ENCODE assay signal across 21 cellular contexts in genomic region chr6:72406517-72406916, GRCh38.
DNase-seq lines count a peak whose midpoint lies in the region; ATAC-seq and TF ChIP-seq lines count a peak whose summit lies in the region.
"Had no signal": no experiment of that assay in that cellular context is flagged by ENCODE, and none has a peak within 500 bp of the region (broad histone marks: within the 10 kb centered on the region; RNA-seq: fewer than 3 reads in every experiment).

No MANE protein-coding gene starts in this region.

- DNase-seq in SK-N-SH = no peak
- DNase-seq in GM23248 = no peak
- no peak for DNase-seq in upper lobe of left lung
- DNase-seq in globus pallidus (ENCODE audit: low spot score) = no peak
- no peak for DNase-seq in OCI-M2 (lab: John Stamatoyannopoulos, UW; ENCODE audit: unreplicated experiment)
- DNase-seq: activated naive CD8-positive, alpha-beta T cell treated with anti-CD3 and anti-CD28 coated beads, Interleukin-2, amount 10 ng/mL, durations not matched to agents 7 days and 5 days; BE2C; Calu3; foreskin melanocyte; NCI-H1694; stimulated activated CD4-positive, alpha-beta T cell treated with anti-CD3 and anti-CD28 coated beads, Interleukin-12 subunit alpha, Interleukin-12 subunit beta, amount 100 ng/mL, for 4 hours; T-helper 2 cell had no signal

- TF ChIP-seq RAD21 in SK-N-SH (IDR thresholded peaks at IDR 0.05; ENCODE audit: low read length) = no peak

- CTCF ChIA-PET in SK-N-SH (lab: Yijun Ruan, JAX) = no interaction called here

- H2AFZ ChIP-seq in SK-N-SH (ENCODE audit: low read depth) (peak overlapping the region; percentile 3; the same call in 1 of the 2 replicates), GM23248 (peak overlapping the region; percentile 44; the same call in 1 of the 2 replicates)

- H3K4me3 ChIP-seq in SK-N-SH (ENCODE audit: low read depth in 2 of 2, low read length in 1 of 2) = no peak overlapping the region
- no peak overlapping the region for H3K4me3 ChIP-seq in GM23248
- H3K4me3 ChIP-seq in upper lobe of left lung = no peak overlapping the region
- H3K4me3 ChIP-seq: GM12878 had no signal

- H3K4me2 ChIP-seq in SK-N-SH (no peak overlapping the region), GM23248 (ENCODE audit: unreplicated experiment) (no peak overlapping the region)

- ATAC-seq in SK-N-SH treated with all-trans-retinoic acid at 6 μM for 48 hours (no peak), HG03108 (IDR thresholded peaks at IDR 0.05; ENCODE audit: unreplicated experiment) (peak; percentile 64), upper lobe of left lung (ENCODE audit: low FRiP score in 2 of 2) (no peak), GM18517 (IDR thresholded peaks at IDR 0.05; ENCODE audit: unreplicated experiment) (no peak)
- ATAC-seq: GM12878; Right ventricle myocardium inferior; stimulated activated memory B cell treated with anti-CD40 and anti-IgM and Interleukin-4, amounts not matched to agents 10 μg/mL and 1 μg/mL and 100 μg/mL, for 72 hours; WTC11 had no signal

- H3K9me2 ChIP-seq in SK-N-SH (no peaks in the 10 kb centered on the region), GM23248 (ENCODE audit: insufficient read depth) (no peaks in the 10 kb centered on the region)

- H3K4me1 ChIP-seq in SK-N-SH (ENCODE audit: control insufficient read depth in 1 of 2, insufficient read depth in 2 of 2, low read depth in 1 of 2, low read length in 1 of 2) (no peaks in the 10 kb centered on the region), GM23248 (ENCODE audit: insufficient read depth) (0 out of 2 replicates have a peak, but pooled peaks cover 4% of the 10 kb centered on the region), upper lobe of left lung (no peaks in the 10 kb centered on the region)
- H3K4me1 ChIP-seq: BE2C had no signal

- TF ChIP-seq EP300 in SK-N-SH (IDR thresholded peaks at IDR 0.05; ENCODE audit: borderline replicate concordance in 1 of 2, low read depth in 1 of 2, low read length in 1 of 2) (no peak), upper lobe of left lung (IDR thresholded peaks at IDR 0.05) (no peak)

- H3K9me3 ChIP-seq in SK-N-SH (no peaks in the 10 kb centered on the region), GM23248 (ENCODE audit: low read depth) (no peaks in the 10 kb centered on the region), upper lobe of left lung (no peaks in the 10 kb centered on the region)
- H3K9me3 ChIP-seq: BE2C had no signal

- in situ Hi-C loops in GM23248 (cut with MboI) = no loop called here

- H3F3A ChIP-seq in SK-N-SH (replicated peaks; ENCODE audit: insufficient read depth) = peaks cover 3% of the 10 kb centered on the region
- H3F3A ChIP-seq in GM23248 (ENCODE audit: insufficient read depth) = no peaks in the 10 kb centered on the region

- H3K79me2 ChIP-seq in SK-N-SH (ENCODE audit: insufficient read depth) (no peaks in the 10 kb centered on the region), GM23248 (ENCODE audit: insufficient read depth) (no peaks in the 10 kb centered on the region)

- H3K27me3 ChIP-seq in SK-N-SH (ENCODE audit: insufficient read depth) = no peaks in the 10 kb centered on the region
- H3K27me3 ChIP-seq in GM23248 (replicated peaks; ENCODE audit: insufficient read depth) = no peaks in the 10 kb centered on the region
- H3K27me3 ChIP-seq in upper lobe of left lung = no peaks in the 10 kb centered on the region
- H3K27me3 ChIP-seq: BE2C had no signal

- TF ChIP-seq CTCF in SK-N-SH (IDR thresholded peaks at IDR 0.05) = no peak
- TF ChIP-seq CTCF in upper lobe of left lung (IDR thresholded peaks at IDR 0.05) = no peak

- no peak overlapping the region for H3K27ac ChIP-seq in SK-N-SH (ENCODE audit: low read depth in 2 of 2, low read length in 1 of 2)
- no peak overlapping the region for H3K27ac ChIP-seq in GM23248
- no peak overlapping the region for H3K27ac ChIP-seq in upper lobe of left lung
- H3K27ac ChIP-seq: 22Rv1, epithelial cell of prostate had no signal

- POLR2A ChIA-PET in SK-N-SH (lab: Yijun Ruan, JAX) = no interaction called here

- H3K36me3 ChIP-seq in SK-N-SH (replicated peaks in 1 of 2; ENCODE audit: control insufficient read depth in 1 of 2, insufficient read depth in 2 of 2, low read length in 1 of 2) = no peaks in the 10 kb centered on the region
- H3K36me3 ChIP-seq in GM23248 (ENCODE audit: low read depth) = no peaks in the 10 kb centered on the region
- H3K36me3 ChIP-seq in upper lobe of left lung = no peaks in the 10 kb centered on the region
- H3K36me3 ChIP-seq: BE2C had no signal

- TF ChIP-seq POLR2A in upper lobe of left lung (IDR thresholded peaks at IDR 0.05) = no peak

- H4K20me1 ChIP-seq in SK-N-SH (ENCODE audit: insufficient read depth) (no peaks in the 10 kb centered on the region), GM23248 (ENCODE audit: insufficient read depth) (no peaks in the 10 kb centered on the region)

- 82% methylated on average over 2 of the region's 2 CpGs for WGBS in SK-N-SH (ENCODE audit: low lambda C conversion rate)
- WGBS in GM23248 (ENCODE audit: low coverage in 1 of 2, low lambda C conversion rate in 2 of 2, missing lambda C conversion rate in 2 of 2), 2 experiments = 18 to 22% methylated on average over 2 of the region's 2 CpGs
- 57 to 72% methylated on average over 2 of the region's 2 CpGs for WGBS in upper lobe of left lung, 2 donors

- H3K9ac ChIP-seq in SK-N-SH (no peak overlapping the region), GM23248 (no peak overlapping the region)

TF ChIP-seq in SK-N-SH, 30 proteins besides CTCF, POLR2A, EP300 and RAD21 (continues in another document):
- TF ChIP-seq JUND (IDR thresholded peaks at IDR 0.05) (no peak), NRF1 (IDR thresholded peaks at IDR 0.05; ENCODE audit: low read depth, low read length) (no peak), FOSL2 (IDR thresholded peaks at IDR 0.05; ENCODE audit: borderline replicate concordance, low read depth) (no peak), YY1 (IDR thresholded peaks at IDR 0.05; ENCODE audit: low read depth) (no peak), ZBTB33 (IDR thresholded peaks at IDR 0.05; ENCODE audit: borderline replicate concordance, low read depth) (no peak), MAX (IDR thresholded peaks at IDR 0.05; ENCODE audit: low read depth) (no peak), EZH2phosphoT487 (IDR thresholded peaks at IDR 0.05; ENCODE audit: borderline replicate concordance, low read depth) (no peak), RXRA (IDR thresholded peaks at IDR 0.05; ENCODE audit: borderline replicate concordance, low read depth) (no peak), GATA2 (CRISPR knock-in tag; IDR thresholded peaks at IDR 0.05) (no peak), SIN3A (IDR thresholded peaks at IDR 0.05; ENCODE audit: borderline replicate concordance, low read depth, low read length) (no peak), CHD2 (IDR thresholded peaks at IDR 0.05; ENCODE audit: low read length, partially characterized antibody) (no peak)

TF ChIP-seq in SK-N-SH treated with all-trans-retinoic acid at 6 μM for 48 hours, 23 proteins besides CTCF, POLR2A, EP300 and RAD21:
- TF ChIP-seq CSRNP3 (CRISPR knock-in tag; IDR thresholded peaks at IDR 0.05) (no peak), OSR1 (CRISPR knock-in tag; IDR thresholded peaks at IDR 0.05) (no peak), GLIS3 (CRISPR knock-in tag; IDR thresholded peaks at IDR 0.05) (no peak), ZC3H10 (CRISPR knock-in tag; IDR thresholded peaks at IDR 0.05) (no peak), ISL1 (CRISPR knock-in tag; IDR thresholded peaks at IDR 0.05) (no peak), SNAI2 (CRISPR knock-in tag; IDR thresholded peaks at IDR 0.05) (no peak), RARB (CRISPR knock-in tag; IDR thresholded peaks at IDR 0.05) (no peak), TOX (CRISPR knock-in tag; IDR thresholded peaks at IDR 0.05; ENCODE audit: borderline replicate concordance) (no peak), CSDC2 (CRISPR knock-in tag; IDR thresholded peaks at IDR 0.05) (no peak), ZNF70 (CRISPR knock-in tag; IDR thresholded peaks at IDR 0.05) (no peak), TCF4 (CRISPR knock-in tag; IDR thresholded peaks at IDR 0.05; ENCODE audit: borderline replicate concordance) (no peak), ZNF8 (CRISPR knock-in tag; IDR thresholded peaks at IDR 0.05) (no peak)
